Comparison of ENCODE assay signal across 1 cellular context in genomic region chr6:67493682-67494081, GRCh38.
A peak's percentile ranks its signal among the peaks of the same experiment; 100 is the strongest.
TF ChIP-seq lines count a peak whose summit lies in the region.

No MANE protein-coding gene starts in this region.

TF ChIP-seq in IMR-90, 13 proteins besides CTCF, POLR2A, EP300 and RAD21 (continued from another document):
- TF ChIP-seq MAFK (IDR thresholded peaks at IDR 0.05; ENCODE audit: low read depth, low read length), result peak; percentile 100
TF ChIP-seq in IMR-90: peak in this region for 1.
